Comparison of ENCODE assay signal across 14 cellular contexts in genomic region chr15:77032052-77032646, GRCh38. TPM values are rescaled to one million over a fixed set of nuclear protein-coding genes. Genes with fewer than 3 reads are reported as not detected.
DNase-seq lines count a peak whose midpoint lies in the region; ATAC-seq and TF ChIP-seq lines count a peak whose summit lies in the region.
"Had no signal": no experiment of that assay in that cellular context is flagged by ENCODE, and none has a peak within 500 bp of the region (broad histone marks: within the 10 kb centered on the region; RNA-seq: fewer than 3 reads in every experiment).

No MANE protein-coding gene starts in this region.

- peaks cover 0 to 1% (median 1%) of the 10 kb centered on the region in 3 donors for H3K27me3 Mint-ChIP-seq in CD14-positive monocyte (ENCODE audit: low read depth in 3 of 3)
- H3K27me3 Mint-ChIP-seq in progenitor cell of endocrine pancreas = peaks cover 4% of the 10 kb centered on the region

- H3K9me3 ChIP-seq in KOPT-K1 (ENCODE audit: insufficient read depth, low read length, poor library complexity, severe bottlenecking) = peaks cover under 1% of the 10 kb centered on the region
- no peaks in the 10 kb centered on the region for H3K9me3 ChIP-seq in effector memory CD4-positive, alpha-beta T cell (ENCODE audit: control insufficient read depth, low read length)

- peak overlapping the region; percentile 64 for H3K27ac ChIP-seq in KOPT-K1 (ENCODE audit: low read depth, low read length, poor library complexity, severe bottlenecking)
- peak overlapping the region; percentile 9 for H3K27ac ChIP-seq in effector memory CD4-positive, alpha-beta T cell (ENCODE audit: insufficient read depth, low read length, poor library complexity, severe bottlenecking)

- intact Hi-C loops in CD14-positive monocyte (cut with micrococcal nuclease) = no loop called here

- no peaks in the 10 kb centered on the region for H3K27me3 ChIP-seq in effector memory CD4-positive, alpha-beta T cell (replicated peaks; ENCODE audit: control insufficient read depth, insufficient read depth, low read length, poor library complexity, severe bottlenecking)

- H3K4me3 Mint-ChIP-seq in CD14-positive monocyte (no peak overlapping the region), progenitor cell of endocrine pancreas (ENCODE audit: low read depth) (no peak overlapping the region)

- no peak overlapping the region for H3K4me3 ChIP-seq in effector memory CD4-positive, alpha-beta T cell (ENCODE audit: insufficient read depth, low read depth, low read length, poor library complexity, severe bottlenecking)
- H3K4me3 ChIP-seq: lung had no signal

- TF ChIP-seq CTCF in CD14-positive monocyte (IDR thresholded peaks at IDR 0.05) = no peak
- no peak for TF ChIP-seq CTCF in progenitor cell of endocrine pancreas (IDR thresholded peaks at IDR 0.05; ENCODE audit: unreplicated experiment)

- peak overlapping the region in 2 of 7 donors; percentile 70 to 72 for H3K27ac Mint-ChIP-seq in CD14-positive monocyte
- no peak overlapping the region for H3K27ac Mint-ChIP-seq in progenitor cell of endocrine pancreas

- ATAC-seq in GM19395 (IDR thresholded peaks at IDR 0.05; ENCODE audit: unreplicated experiment) = no peak
- ATAC-seq in HG03520 (IDR thresholded peaks at IDR 0.05; ENCODE audit: unreplicated experiment) = no peak

- no peaks in the 10 kb centered on the region for H3K4me1 ChIP-seq in effector memory CD4-positive, alpha-beta T cell (ENCODE audit: control insufficient read depth, insufficient read depth, low read length, poor library complexity, severe bottlenecking)

- DNase-seq in CD14-positive monocyte (ENCODE audit: low spot score) (peak; percentile 30), progenitor cell of endocrine pancreas (ENCODE audit: low spot score, unreplicated experiment) (peak; percentile 8), NCI-H1048 (lab: John Stamatoyannopoulos, UW) (no peak), OCI-M1 (lab: John Stamatoyannopoulos, UW) (no peak)
- no peak for DNase-seq in effector memory CD4-positive, alpha-beta T cell
- DNase-seq: NCI-H1105, NCI-H446, T-helper 9 cell had no signal

- no peaks in the 10 kb centered on the region for H3K4me1 Mint-ChIP-seq in CD14-positive monocyte
- H3K4me1 Mint-ChIP-seq in progenitor cell of endocrine pancreas (ENCODE audit: low read depth) = peaks cover 2% of the 10 kb centered on the region

- H3K36me3 ChIP-seq in KOPT-K1 (ENCODE audit: insufficient read depth, low read length) = peaks cover 26% of the 10 kb centered on the region
- peaks cover 85% of the 10 kb centered on the region for H3K36me3 ChIP-seq in effector memory CD4-positive, alpha-beta T cell (ENCODE audit: control insufficient read depth, insufficient read depth, low read length)

- H3K36me3 Mint-ChIP-seq in CD14-positive monocyte = peaks cover 71 to 95% of the 10 kb centered on the region in 2 donors
- H3K36me3 Mint-ChIP-seq in progenitor cell of endocrine pancreas (ENCODE audit: insufficient read depth) = peaks cover under 1% of the 10 kb centered on the region

- H3K9me3 Mint-ChIP-seq in CD14-positive monocyte (peaks cover 0 to 23% (median 7%) of the 10 kb centered on the region in 7 donors), progenitor cell of endocrine pancreas (ENCODE audit: low read depth) (no peaks in the 10 kb centered on the region)

RNA-seq across cellular contexts. Expression of gene PSTPIP1, which starts 37.2 kb away (rescaled TPM):
- 10 to 100 TPM; 85.9 to 86.8 TPM for polyA plus RNA-seq in CD14-positive monocyte
- total RNA-seq in progenitor cell of endocrine pancreas = not detected in 2 replicates
- total RNA-seq: glomerular endothelial cell, RPMI7951 had no signal

RNA-seq across cellular contexts. Expression of gene TSPAN3, which starts 38.8 kb away (rescaled TPM):
- polyA plus RNA-seq in CD14-positive monocyte = 10 to 100 TPM; 53.2 to 68.0 TPM
- 337 and 352 TPM in 2 replicates for total RNA-seq in progenitor cell of endocrine pancreas

Comparison
In these comparisons a context has a peak if more than half of its experiments do, and no peak if none do; other contexts are left out.
1. DNase-seq: peak in CD14-positive monocyte (single experiment) and progenitor cell of endocrine pancreas (single experiment); none in effector memory CD4-positive, alpha-beta T cell (0 of 3), NCI-H1048 (single experiment) and OCI-M1 (single experiment).